8 cellular contexts compared by ENCODE assay signal in the genomic region with DNA sequence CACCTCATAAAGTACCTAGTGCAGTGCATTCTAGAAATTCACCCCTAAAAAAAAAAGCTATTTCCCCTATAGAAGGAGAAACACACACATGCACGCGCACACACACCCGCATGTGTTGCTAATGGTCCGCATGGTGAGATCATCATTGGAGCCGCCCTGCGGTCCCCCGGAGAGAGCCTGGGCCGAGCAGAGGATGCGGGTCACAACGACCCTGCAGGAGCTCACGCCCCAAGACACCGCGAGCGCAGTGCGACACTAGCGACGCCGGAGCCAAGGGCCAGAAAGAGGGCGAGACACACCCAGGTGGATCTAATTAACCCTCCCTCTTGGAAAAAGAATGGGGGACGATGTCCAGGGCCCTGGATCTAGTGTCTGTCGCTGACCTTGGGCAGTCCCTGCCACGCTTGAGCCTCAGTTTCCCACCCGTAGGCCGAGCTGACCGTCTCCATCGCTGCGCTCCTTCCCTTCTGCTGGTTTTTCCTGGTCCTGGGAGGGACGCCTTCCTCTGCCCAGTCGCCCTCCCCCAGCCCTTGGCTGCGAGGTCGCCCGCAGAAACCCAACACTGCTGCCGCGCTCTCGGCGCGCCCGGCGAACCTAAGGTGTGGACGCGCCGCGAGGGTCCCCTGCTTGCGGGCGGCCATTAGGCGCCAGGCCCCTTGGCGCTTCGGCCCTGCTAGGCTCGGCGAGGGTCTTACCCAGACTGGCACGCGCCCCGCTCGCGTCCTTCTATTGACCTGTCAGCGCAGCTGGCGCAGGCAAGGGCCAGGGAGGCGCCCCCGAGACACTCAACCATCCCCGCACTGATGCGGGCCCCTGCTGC. TPM values are rescaled to one million over a fixed set of nuclear protein-coding genes. Genes with fewer than 3 reads are reported as not detected.
A peak's percentile ranks its signal among the peaks of the same experiment; 100 is the strongest.
DNase-seq lines count a peak whose midpoint lies in the region; TF ChIP-seq lines count a peak whose summit lies in the region.

No MANE protein-coding gene starts in this region.

- POLR2A ChIA-PET in activated CD4-positive, alpha-beta memory T cell treated with anti-CD3 and anti-CD28 coated beads, Interleukin-2, amount 10 ng/mL, durations not matched to agents 7 days and 5 days (lab: Charles Lee), result no interaction called here

- H3K27ac Mint-ChIP-seq in activated CD4-positive, alpha-beta memory T cell treated with anti-CD3 and anti-CD28 coated beads, Interleukin-2, amount 10 ng/mL, durations not matched to agents 7 days and 5 days, result no peak overlapping the region

- in situ Hi-C loops in astrocyte of the spinal cord (cut with HindIII; ENCODE audit: low sequenced_read_pairs), result no loop called here

- no peak overlapping the region for H3K4me3 Mint-ChIP-seq in activated CD4-positive, alpha-beta memory T cell treated with anti-CD3 and anti-CD28 coated beads, Interleukin-2, amount 10 ng/mL, durations not matched to agents 7 days and 5 days

- peaks cover 55% of the 10 kb centered on the region for H3K27me3 Mint-ChIP-seq in activated CD4-positive, alpha-beta memory T cell treated with anti-CD3 and anti-CD28 coated beads, Interleukin-2, amount 10 ng/mL, durations not matched to agents 7 days and 5 days

- H3K27me3 ChIP-seq in iPS-18a (ENCODE audit: control insufficient read depth, insufficient read depth, low read length), result peaks cover 9% of the 10 kb centered on the region

- CTCF ChIA-PET in activated CD4-positive, alpha-beta memory T cell treated with anti-CD3 and anti-CD28 coated beads, Interleukin-2, amount 10 ng/mL, durations not matched to agents 7 days and 5 days (lab: Charles Lee), result interaction anchor here (1.1 kb wide), 1 partner anchor 42 kb away, joined by 4 read pairs; no protein-coding TSS in a partner anchor

- H3K4me3 ChIP-seq in astrocyte of the spinal cord (ENCODE audit: low read depth, low read length) (peak overlapping the region; percentile 58), iPS-18a (ENCODE audit: low read length) (peak overlapping the region; percentile 60), skin epidermis (peak overlapping the region; percentile 42 to 81 (median 53))

- H3K4me1 ChIP-seq in iPS-18a (ENCODE audit: control insufficient read depth, low read depth, low read length), result peaks cover 12% of the 10 kb centered on the region

- no peaks in the 10 kb centered on the region for H3K36me3 Mint-ChIP-seq in activated CD4-positive, alpha-beta memory T cell treated with anti-CD3 and anti-CD28 coated beads, Interleukin-2, amount 10 ng/mL, durations not matched to agents 7 days and 5 days (ENCODE audit: low read depth)

- H3K9me3 ChIP-seq in iPS-18a (ENCODE audit: control insufficient read depth, low read depth, low read length), result no peaks in the 10 kb centered on the region

- TF ChIP-seq CTCF in astrocyte of the spinal cord (IDR thresholded peaks at IDR 0.05; ENCODE audit: low read depth, low read length), result no peak

- peaks cover 6% of the 10 kb centered on the region for H3K4me1 Mint-ChIP-seq in activated CD4-positive, alpha-beta memory T cell treated with anti-CD3 and anti-CD28 coated beads, Interleukin-2, amount 10 ng/mL, durations not matched to agents 7 days and 5 days

- H3K9ac ChIP-seq in iPS-18a (ENCODE audit: low read length), result peak overlapping the region; percentile 49

- H3K9me3 Mint-ChIP-seq in activated CD4-positive, alpha-beta memory T cell treated with anti-CD3 and anti-CD28 coated beads, Interleukin-2, amount 10 ng/mL, durations not matched to agents 7 days and 5 days, result no peaks in the 10 kb centered on the region

- DNase-seq in Ammon's horn (ENCODE audit: low spot score) (peak; percentile 49), NCI-H1417 (lab: John Stamatoyannopoulos, UW) (peak in 2 of 3 experiments; percentile 93 to 96), astrocyte of the spinal cord (ENCODE audit: low read depth, low spot score) (peak; percentile 36), SKM-1 (lab: John Stamatoyannopoulos, UW; ENCODE audit: unreplicated experiment) (no peak)
- DNase-seq in central memory CD4-positive, alpha-beta T cell, result no peak
- no peak for DNase-seq in activated CD4-positive, alpha-beta memory T cell treated with anti-CD3 and anti-CD28 coated beads, Interleukin-2, amount 10 ng/mL, durations not matched to agents 7 days and 5 days

- H3K36me3 ChIP-seq in iPS-18a (ENCODE audit: control insufficient read depth, low read depth, low read length), result no peaks in the 10 kb centered on the region

- H3K27ac ChIP-seq in iPS-18a (ENCODE audit: low read length) (no peak overlapping the region), skin epidermis (peak overlapping the region; percentile 5 to 94 (median 86))

RNA-seq across cellular contexts. Expression of a gene that starts 47.6 kb away (rescaled TPM):
- 10 to 100 TPM; 43.1 to 43.3 TPM for total RNA-seq in activated CD4-positive, alpha-beta memory T cell treated with anti-CD3 and anti-CD28 coated beads, Interleukin-2, amount 10 ng/mL, durations not matched to agents 7 days and 5 days

RNA-seq across cellular contexts. Expression of a gene that starts 50.5 kb away (rescaled TPM):
- total RNA-seq in activated CD4-positive, alpha-beta memory T cell treated with anti-CD3 and anti-CD28 coated beads, Interleukin-2, amount 10 ng/mL, durations not matched to agents 7 days and 5 days, result not detected

Comparison
In these comparisons a context has a peak if more than half of its experiments do, and no peak if none do; other contexts are left out.
1. DNase-seq: peak in Ammon's horn (single experiment), NCI-H1417 (2 of 3) and astrocyte of the spinal cord (single experiment); none in central memory CD4-positive, alpha-beta T cell (single experiment), activated CD4-positive, alpha-beta memory T cell treated with anti-CD3 and anti-CD28 coated beads, Interleukin-2, amount 10 ng/mL, durations not matched to agents 7 days and 5 days (single experiment) and SKM-1 (single experiment).
2. Peak in every context shown above with its lines, with median percentiles within 50 percentile points of each other: H3K4me3 ChIP-seq.